ENCODE assay signal across 1 cellular context in the genomic region with DNA sequence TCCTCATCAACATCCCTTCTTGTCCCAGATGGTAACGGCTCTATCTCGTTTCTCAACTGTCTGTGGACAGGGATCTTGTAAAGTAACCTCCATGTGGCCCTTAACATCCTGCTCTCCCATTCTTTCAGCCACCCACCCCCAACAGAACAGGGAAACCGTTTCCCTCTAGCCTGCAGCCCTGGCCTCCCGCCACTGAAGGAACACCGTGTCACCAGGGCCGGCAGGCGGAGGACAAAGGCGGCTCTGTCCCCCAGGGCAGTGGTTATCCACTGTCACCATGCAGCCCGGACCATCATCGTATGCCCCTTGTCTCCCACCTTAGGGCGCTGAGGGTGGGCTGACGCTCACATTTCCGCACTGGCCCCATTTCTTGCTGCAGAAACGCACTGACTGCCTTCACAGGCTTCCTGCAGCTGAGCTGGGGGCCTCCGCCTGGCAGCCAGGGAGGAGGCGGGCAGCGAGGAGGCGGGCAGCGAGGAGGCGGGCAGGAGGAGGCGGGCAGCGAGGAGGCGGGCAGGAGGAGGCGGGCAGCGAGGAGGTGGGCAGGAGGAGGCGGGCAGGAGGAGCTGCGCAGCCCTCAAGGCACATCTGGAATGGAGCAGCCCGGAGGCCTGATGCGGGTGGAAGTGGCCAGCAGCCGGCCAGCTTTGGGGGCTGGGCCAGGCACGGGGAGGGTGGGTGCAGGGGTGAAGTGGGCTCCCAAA.
TF ChIP-seq lines count a peak whose summit lies in the region.

No MANE protein-coding gene starts in this region.

TF ChIP-seq in HepG2, 621 proteins besides CTCF, POLR2A, EP300 and RAD21:
- TF ChIP-seq ZFP36 (IDR thresholded peaks at IDR 0.05; ENCODE audit: borderline replicate concordance, low read depth, low read length, partially characterized antibody) (no peak), ZSCAN20 (CRISPR knock-in tag; IDR thresholded peaks at IDR 0.05; ENCODE audit: borderline replicate concordance) (no peak), ZNF773 (CRISPR knock-in tag; IDR thresholded peaks at IDR 0.05; ENCODE audit: borderline replicate concordance) (no peak), ZBTB7B (CRISPR knock-in tag; IDR thresholded peaks at IDR 0.05) (0 out of 2 replicates have a peak, but pooled peaks have one; percentile 28), HNRNPL (IDR thresholded peaks at IDR 0.05; ENCODE audit: low read depth, low read length) (peak; percentile 90)
- TF ChIP-seq, protein P1, sequence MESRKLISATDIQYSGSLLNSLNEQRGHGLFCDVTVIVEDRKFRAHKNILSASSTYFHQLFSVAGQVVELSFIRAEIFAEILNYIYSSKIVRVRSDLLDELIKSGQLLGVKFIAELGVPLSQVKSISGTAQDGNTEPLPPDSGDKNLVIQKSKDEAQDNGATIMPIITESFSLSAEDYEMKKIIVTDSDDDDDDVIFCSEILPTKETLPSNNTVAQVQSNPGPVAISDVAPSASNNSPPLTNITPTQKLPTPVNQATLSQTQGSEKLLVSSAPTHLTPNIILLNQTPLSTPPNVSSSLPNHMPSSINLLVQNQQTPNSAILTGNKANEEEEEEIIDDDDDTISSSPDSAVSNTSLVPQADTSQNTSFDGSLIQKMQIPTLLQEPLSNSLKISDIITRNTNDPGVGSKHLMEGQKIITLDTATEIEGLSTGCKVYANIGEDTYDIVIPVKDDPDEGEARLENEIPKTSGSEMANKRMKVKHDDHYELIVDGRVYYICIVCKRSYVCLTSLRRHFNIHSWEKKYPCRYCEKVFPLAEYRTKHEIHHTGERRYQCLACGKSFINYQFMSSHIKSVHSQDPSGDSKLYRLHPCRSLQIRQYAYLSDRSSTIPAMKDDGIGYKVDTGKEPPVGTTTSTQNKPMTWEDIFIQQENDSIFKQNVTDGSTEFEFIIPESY (CRISPR knock-in tag; IDR thresholded peaks at IDR 0.05) = peak; percentile 82
- TF ChIP-seq, protein P2, sequence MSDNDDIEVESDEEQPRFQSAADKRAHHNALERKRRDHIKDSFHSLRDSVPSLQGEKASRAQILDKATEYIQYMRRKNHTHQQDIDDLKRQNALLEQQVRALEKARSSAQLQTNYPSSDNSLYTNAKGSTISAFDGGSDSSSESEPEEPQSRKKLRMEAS (IDR thresholded peaks at IDR 0.05) = no peak
- TF ChIP-seq, protein P3, sequence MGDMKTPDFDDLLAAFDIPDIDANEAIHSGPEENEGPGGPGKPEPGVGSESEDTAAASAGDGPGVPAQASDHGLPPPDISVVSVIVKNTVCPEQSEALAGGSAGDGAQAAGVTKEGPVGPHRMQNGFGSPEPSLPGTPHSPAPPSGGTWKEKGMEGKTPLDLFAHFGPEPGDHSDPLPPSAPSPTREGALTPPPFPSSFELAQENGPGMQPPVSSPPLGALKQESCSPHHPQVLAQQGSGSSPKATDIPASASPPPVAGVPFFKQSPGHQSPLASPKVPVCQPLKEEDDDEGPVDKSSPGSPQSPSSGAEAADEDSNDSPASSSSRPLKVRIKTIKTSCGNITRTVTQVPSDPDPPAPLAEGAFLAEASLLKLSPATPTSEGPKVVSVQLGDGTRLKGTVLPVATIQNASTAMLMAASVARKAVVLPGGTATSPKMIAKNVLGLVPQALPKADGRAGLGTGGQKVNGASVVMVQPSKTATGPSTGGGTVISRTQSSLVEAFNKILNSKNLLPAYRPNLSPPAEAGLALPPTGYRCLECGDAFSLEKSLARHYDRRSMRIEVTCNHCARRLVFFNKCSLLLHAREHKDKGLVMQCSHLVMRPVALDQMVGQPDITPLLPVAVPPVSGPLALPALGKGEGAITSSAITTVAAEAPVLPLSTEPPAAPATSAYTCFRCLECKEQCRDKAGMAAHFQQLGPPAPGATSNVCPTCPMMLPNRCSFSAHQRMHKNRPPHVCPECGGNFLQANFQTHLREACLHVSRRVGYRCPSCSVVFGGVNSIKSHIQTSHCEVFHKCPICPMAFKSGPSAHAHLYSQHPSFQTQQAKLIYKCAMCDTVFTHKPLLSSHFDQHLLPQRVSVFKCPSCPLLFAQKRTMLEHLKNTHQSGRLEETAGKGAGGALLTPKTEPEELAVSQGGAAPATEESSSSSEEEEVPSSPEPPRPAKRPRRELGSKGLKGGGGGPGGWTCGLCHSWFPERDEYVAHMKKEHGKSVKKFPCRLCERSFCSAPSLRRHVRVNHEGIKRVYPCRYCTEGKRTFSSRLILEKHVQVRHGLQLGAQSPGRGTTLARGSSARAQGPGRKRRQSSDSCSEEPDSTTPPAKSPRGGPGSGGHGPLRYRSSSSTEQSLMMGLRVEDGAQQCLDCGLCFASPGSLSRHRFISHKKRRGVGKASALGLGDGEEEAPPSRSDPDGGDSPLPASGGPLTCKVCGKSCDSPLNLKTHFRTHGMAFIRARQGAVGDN (CRISPR knock-in tag; IDR thresholded peaks at IDR 0.05) = peak; percentile 51
- TF ChIP-seq, protein P4, sequence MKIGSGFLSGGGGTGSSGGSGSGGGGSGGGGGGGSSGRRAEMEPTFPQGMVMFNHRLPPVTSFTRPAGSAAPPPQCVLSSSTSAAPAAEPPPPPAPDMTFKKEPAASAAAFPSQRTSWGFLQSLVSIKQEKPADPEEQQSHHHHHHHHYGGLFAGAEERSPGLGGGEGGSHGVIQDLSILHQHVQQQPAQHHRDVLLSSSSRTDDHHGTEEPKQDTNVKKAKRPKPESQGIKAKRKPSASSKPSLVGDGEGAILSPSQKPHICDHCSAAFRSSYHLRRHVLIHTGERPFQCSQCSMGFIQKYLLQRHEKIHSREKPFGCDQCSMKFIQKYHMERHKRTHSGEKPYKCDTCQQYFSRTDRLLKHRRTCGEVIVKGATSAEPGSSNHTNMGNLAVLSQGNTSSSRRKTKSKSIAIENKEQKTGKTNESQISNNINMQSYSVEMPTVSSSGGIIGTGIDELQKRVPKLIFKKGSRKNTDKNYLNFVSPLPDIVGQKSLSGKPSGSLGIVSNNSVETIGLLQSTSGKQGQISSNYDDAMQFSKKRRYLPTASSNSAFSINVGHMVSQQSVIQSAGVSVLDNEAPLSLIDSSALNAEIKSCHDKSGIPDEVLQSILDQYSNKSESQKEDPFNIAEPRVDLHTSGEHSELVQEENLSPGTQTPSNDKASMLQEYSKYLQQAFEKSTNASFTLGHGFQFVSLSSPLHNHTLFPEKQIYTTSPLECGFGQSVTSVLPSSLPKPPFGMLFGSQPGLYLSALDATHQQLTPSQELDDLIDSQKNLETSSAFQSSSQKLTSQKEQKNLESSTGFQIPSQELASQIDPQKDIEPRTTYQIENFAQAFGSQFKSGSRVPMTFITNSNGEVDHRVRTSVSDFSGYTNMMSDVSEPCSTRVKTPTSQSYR (CRISPR knock-in tag; IDR thresholded peaks at IDR 0.05; ENCODE audit: borderline replicate concordance) = peak; percentile 40; the same call in 1 of the 2 replicates
TF ChIP-seq in HepG2: peak in this region for 5.
